8 cellular contexts compared by ENCODE assay signal in genomic region chr6:35687658-35688604, GRCh38. TPM values are rescaled to one million over a fixed set of nuclear protein-coding genes. Genes with fewer than 3 reads are reported as not detected.
DNase-seq lines count a peak whose midpoint lies in the region; ATAC-seq and TF ChIP-seq lines count a peak whose summit lies in the region.

No MANE protein-coding gene starts in this region.

- H3K4me3 ChIP-seq in Panc1 (ENCODE audit: low read depth in 2 of 2, low read length in 2 of 2) (peak overlapping the region; percentile 72 to 86), tibial nerve (peak overlapping the region; percentile 66 to 97 (median 86))

- peak in 1 of 2 donors; percentile 90 for TF ChIP-seq EP300 in tibial nerve (IDR thresholded peaks at IDR 0.05)

- in situ Hi-C loops in Panc1 (cut with HindIII; ENCODE audit: low pct_unique_long_range_greater_than_20kb, low sequenced_read_pairs): no loop called here

- 0 to 1% methylated on average over 50 to 53 of the region's 100 CpGs for WGBS in tibial nerve, 2 donors

- no TSS peak for BruUV-seq in Panc1 (replicated peaks; lab: Mats Ljungman, UMichigan)

- TF ChIP-seq CTCF in C4-2B (conservative IDR thresholded peaks at IDR 0.05) (no peak), Panc1 (IDR thresholded peaks at IDR 0.05) (no peak), tibial nerve (IDR thresholded peaks at IDR 0.05) (no peak)

- TF ChIP-seq POLR2A in tibial nerve (IDR thresholded peaks at IDR 0.05): no peak

- DNase-seq in Panc1 (ENCODE audit: low read depth, low spot score) (no peak), activated gamma-delta T cell (lab: John Stamatoyannopoulos, UW) (peak; percentile 34), glomerular visceral epithelial cell (ENCODE audit: extremely low spot score) (peak; percentile 58), occipital lobe (lab: John Stamatoyannopoulos, UW) (peak; percentile 27), tibial nerve (ENCODE audit: low spot score in 2 of 2) (peak in 1 of 2 donors; percentile 55)

- CTCF ChIA-PET in Panc1 (lab: Charles Lee): interaction anchor here (0.7 to 1.6 kb wide), 2 partner anchors 24 to 48 kb away, joined by 4 to 9 read pairs; no protein-coding TSS in a partner anchor

- ATAC-seq in GM19328 (IDR thresholded peaks at IDR 0.05; ENCODE audit: unreplicated experiment) (peak; percentile 34), HG03432 (IDR thresholded peaks at IDR 0.05; ENCODE audit: unreplicated experiment) (peak; percentile 50), Panc1 (peak; percentile 78)

- H3K27ac ChIP-seq in C4-2B: peak overlapping the region; percentile 94
- H3K27ac ChIP-seq in Panc1 (ENCODE audit: low read length): peak overlapping the region; percentile 74
- H3K27ac ChIP-seq in tibial nerve: peak overlapping the region; percentile 99 to 100 (median 100)

- H3K4me1 ChIP-seq in Panc1 (ENCODE audit: control insufficient read depth, insufficient read depth, low read length) (peaks cover 13% of the 10 kb centered on the region; the same call in 1 of the 2 replicates), tibial nerve (peaks cover 0 to 57% (median 27%) of the 10 kb centered on the region in 4 donors)

- no peaks in the 10 kb centered on the region; the same call in 1 of the 2 replicates for H3K36me3 ChIP-seq in Panc1 (ENCODE audit: control insufficient read depth, insufficient read depth, low read length)
- H3K36me3 ChIP-seq in tibial nerve: peaks cover 0 to 21% (median 3%) of the 10 kb centered on the region in 3 donors

- no peaks in the 10 kb centered on the region for H3K27me3 ChIP-seq in Panc1 (ENCODE audit: control insufficient read depth, insufficient read depth, low read length)
- no peaks in the 10 kb centered on the region for H3K27me3 ChIP-seq in tibial nerve

- POLR2A ChIA-PET in Panc1 (lab: Charles Lee): interaction anchor here (0.9 kb wide), 1 partner anchor 19 kb away, joined by 4 read pairs; no protein-coding TSS in a partner anchor

- H3K9me3 ChIP-seq in Panc1 (ENCODE audit: control insufficient read depth, insufficient read depth, low read depth, low read length) (no peaks in the 10 kb centered on the region), tibial nerve (no peaks in the 10 kb centered on the region)

- intact Hi-C loops in Panc1 (cut with micrococcal nuclease; ENCODE audit: unreplicated experiment): loop anchor here (5.0 kb wide), 1 partner anchor 49 kb away; the partner anchor contains the start of gene ARMC12

RNA-seq across cellular contexts. Expression of gene FKBP5, which starts 0.8 kb away (rescaled TPM):
- total RNA-seq in Panc1 (2021; ENCODE audit: unreplicated experiment) (25.2 TPM), occipital lobe (3.1 TPM), tibial nerve (100 to 1,000 TPM; 304 to 768 (median 608) TPM)
- polyA plus RNA-seq in Panc1 (2012; ENCODE audit: insufficient read length): 14.9 TPM

RNA-seq across cellular contexts. Expression of gene ARMC12, which starts 48.9 kb away (rescaled TPM):
- total RNA-seq in Panc1 (2021; ENCODE audit: unreplicated experiment) (1.4 TPM), occipital lobe (0.47 TPM), tibial nerve (1 to 10 TPM in 2 of 4 donors, not detected in 2; 2.2 to 2.9 TPM)
- 0.99 TPM for polyA plus RNA-seq in Panc1 (2012; ENCODE audit: insufficient read length)

Comparison
In these comparisons a context has a peak if more than half of its experiments do, and no peak if none do; other contexts are left out.
1. RNA of gene FKBP5, which starts 0.8 kb away (total RNA-seq): 304 to 768 TPM in tibial nerve; 25.2 TPM in Panc1 (single experiment) and 3.1 TPM in occipital lobe (single experiment); every median in the first group is over 10 times any median in the second.
2. Peak in every context shown above with its lines, with median percentiles within 50 percentile points of each other: H3K27ac ChIP-seq and ATAC-seq.